Comparison of ENCODE assay signal across 28 cellular contexts in genomic region chr9:130160862-130161470, GRCh38.
"Had no signal": no experiment of that assay in that cellular context is flagged by ENCODE, and none has a peak within 500 bp of the region (broad histone marks: within the 10 kb centered on the region; RNA-seq: fewer than 3 reads in every experiment).

No MANE protein-coding gene starts in this region.

- H3K27ac ChIP-seq: colonic mucosa, epithelial cell of prostate, esophagus squamous epithelium, gastrocnemius medialis, heart right ventricle, left lung, lower lobe of right lung had no signal

- H3K9me3 ChIP-seq: colonic mucosa, esophagus squamous epithelium, gastrocnemius medialis, heart right ventricle, left lung, lower lobe of right lung, mucosa of descending colon had no signal

- H3K4me1 Mint-ChIP-seq: endodermal cell, mesothelial cell of epicardium, naive B cell had no signal

- H3K4me1 ChIP-seq: colonic mucosa, esophagus squamous epithelium, gastrocnemius medialis, heart right ventricle, left lung, lower lobe of right lung had no signal

- H3K4me3 ChIP-seq: colonic mucosa, esophagus squamous epithelium, gastrocnemius medialis, heart right ventricle, left lung, lower lobe of right lung, mucosa of descending colon had no signal

- DNase-seq: colonic mucosa; cortex of kidney; effector CD8-positive, alpha-beta T cell; effector memory CD8-positive, alpha-beta T cell; endodermal cell; erythroblast; esophagus squamous epithelium; foreskin fibroblast; foreskin melanocyte; gastrocnemius medialis; glutamatergic neuron; head of caudate nucleus; heart right ventricle; hippocampal formation; left cardiac atrium; left lung; left ventricle myocardium superior; lower lobe of right lung; mesenchymal stem cell; mucosa of descending colon; naive B cell had no signal

- H3K27ac Mint-ChIP-seq: dendritic cell treated with granulocyte-macrophage colony-stimulating factor and Interleukin-4, amounts not matched to agents 40 ng/mL and 50 ng/mL, for 4 days; endodermal cell; mesothelial cell of epicardium; naive B cell had no signal

- H3K9me3 Mint-ChIP-seq: dendritic cell treated with granulocyte-macrophage colony-stimulating factor and Interleukin-4, amounts not matched to agents 40 ng/mL and 50 ng/mL, for 4 days; effector memory CD8-positive, alpha-beta T cell; endodermal cell; mesothelial cell of epicardium; naive B cell had no signal

- FAIRE-seq: endometrium, islet of Langerhans, keratinocyte had no signal

- H3K4me3 Mint-ChIP-seq: dendritic cell treated with granulocyte-macrophage colony-stimulating factor and Interleukin-4, amounts not matched to agents 40 ng/mL and 50 ng/mL, for 4 days; effector memory CD8-positive, alpha-beta T cell; endodermal cell; mesothelial cell of epicardium; naive B cell had no signal

- H3K27me3 ChIP-seq: colonic mucosa, esophagus squamous epithelium, heart right ventricle had no signal

- ATAC-seq: effector memory CD8-positive, alpha-beta T cell; esophagus mucosa; gastrocnemius medialis; heart right ventricle; left cardiac atrium; left lung; left ventricle myocardium superior; lower lobe of right lung; mucosa of descending colon had no signal

- H3K36me3 Mint-ChIP-seq: mesothelial cell of epicardium, naive B cell had no signal

- H3K36me3 ChIP-seq: colonic mucosa, esophagus squamous epithelium, gastrocnemius medialis, heart right ventricle, left lung, lower lobe of right lung had no signal
